8 cellular contexts compared by ENCODE assay signal in the genomic region with DNA sequence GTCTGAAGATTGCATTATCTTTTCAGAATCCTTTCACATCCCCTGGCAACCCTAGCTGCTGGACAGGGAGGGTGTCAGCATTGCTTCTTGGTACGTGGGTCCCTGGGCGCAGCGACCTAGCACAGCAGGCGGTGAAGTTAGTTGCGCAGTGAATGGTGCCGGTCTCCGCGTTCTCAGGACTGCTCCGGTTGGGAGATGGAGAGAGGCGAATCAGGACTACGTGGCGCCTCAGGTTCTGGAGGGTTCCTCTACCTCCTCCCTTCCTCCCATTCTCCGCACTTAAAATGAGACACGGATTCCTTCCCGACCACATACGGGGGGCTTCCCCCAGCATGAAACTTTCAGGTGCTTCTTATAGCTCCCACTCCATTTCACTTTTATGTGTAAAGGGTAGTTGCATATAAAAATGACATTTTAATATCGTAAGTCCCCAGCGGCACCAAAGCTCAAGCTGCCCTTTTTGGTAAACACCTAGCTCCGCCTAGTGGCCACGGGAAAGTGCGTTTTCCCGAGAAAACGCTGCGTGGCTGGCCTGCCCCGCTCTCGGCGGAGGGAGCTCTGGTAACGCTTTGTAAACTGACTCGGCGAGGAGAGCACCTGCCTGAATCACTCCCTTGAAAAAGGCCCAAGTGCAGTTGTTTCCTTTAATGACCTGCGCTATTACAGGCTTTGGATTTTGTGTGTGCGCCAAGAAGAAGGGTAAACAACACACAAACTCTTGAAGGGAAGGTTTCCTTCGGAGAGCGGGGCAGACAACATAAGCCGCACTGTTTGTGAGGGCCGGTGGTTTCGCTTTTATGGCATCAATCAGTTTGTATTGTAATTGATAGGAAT. TPM values are rescaled to one million over a fixed set of nuclear protein-coding genes. Genes with fewer than 3 reads are reported as not detected.
DNase-seq lines count a peak whose midpoint lies in the region; ATAC-seq and TF ChIP-seq lines count a peak whose summit lies in the region.

No MANE protein-coding gene starts in this region.

- peak; percentile 75 for TF ChIP-seq CTCF in BE2C (IDR thresholded peaks at IDR 0.05; ENCODE audit: low read depth, low read length)
- peak; percentile 75 for TF ChIP-seq CTCF in KMS-11 (conservative IDR thresholded peaks at IDR 0.05; ENCODE audit: low read depth, low read length)
- TF ChIP-seq CTCF in foreskin fibroblast (IDR thresholded peaks at IDR 0.05; ENCODE audit: low read depth, low read length) = peak; percentile 96
- TF ChIP-seq CTCF in neural progenitor cell (IDR thresholded peaks at IDR 0.05) = peak; percentile 96

- H2AFZ ChIP-seq in KMS-11 (ENCODE audit: low read depth) (peak overlapping the region; percentile 52; the same call in 1 of the 2 replicates), neural progenitor cell (replicated peaks) (peak overlapping the region; percentile 43)

- H3K4me1 ChIP-seq in BE2C (no peaks in the 10 kb centered on the region), KMS-11 (ENCODE audit: low read depth, poor library complexity, severe bottlenecking) (peaks cover 54% of the 10 kb centered on the region), SJCRH30 (peaks cover 6% of the 10 kb centered on the region; the same call in 1 of the 2 replicates), neural progenitor cell (peaks cover 4% of the 10 kb centered on the region)

- H3K4me1 Mint-ChIP-seq in neural progenitor cell = peaks cover 26% of the 10 kb centered on the region

- no peaks in the 10 kb centered on the region for H3K27me3 ChIP-seq in BE2C
- H3K27me3 ChIP-seq in KMS-11 (ENCODE audit: insufficient read depth, low read depth) = no peaks in the 10 kb centered on the region
- peaks cover 23% of the 10 kb centered on the region for H3K27me3 ChIP-seq in SJCRH30
- peaks cover 43% of the 10 kb centered on the region for H3K27me3 ChIP-seq in neural progenitor cell

- no peaks in the 10 kb centered on the region for H3K36me3 ChIP-seq in BE2C
- H3K36me3 ChIP-seq in KMS-11 (ENCODE audit: insufficient read depth) = no peaks in the 10 kb centered on the region
- no peaks in the 10 kb centered on the region for H3K36me3 ChIP-seq in SJCRH30
- H3K36me3 ChIP-seq in neural progenitor cell = no peaks in the 10 kb centered on the region

- H3K9me3 Mint-ChIP-seq in neural progenitor cell = no peaks in the 10 kb centered on the region

- H3K27ac Mint-ChIP-seq in neural progenitor cell = no peak overlapping the region

- no peaks in the 10 kb centered on the region for H3K9me3 ChIP-seq in BE2C
- H3K9me3 ChIP-seq in SJCRH30 (replicated peaks) = no peaks in the 10 kb centered on the region
- H3K9me3 ChIP-seq in neural progenitor cell (ENCODE audit: low read depth) = no peaks in the 10 kb centered on the region

- H3K79me2 ChIP-seq in KMS-11 (ENCODE audit: insufficient read depth, low read depth) (no peaks in the 10 kb centered on the region), neural progenitor cell (ENCODE audit: low read depth) (no peaks in the 10 kb centered on the region)

- H3K27me3 Mint-ChIP-seq in neural progenitor cell (ENCODE audit: insufficient read depth, low read depth) = peaks cover 12% of the 10 kb centered on the region

- H3K27ac ChIP-seq in KMS-11 = no peak overlapping the region
- H3K27ac ChIP-seq in SJCRH30 = no peak overlapping the region
- no peak overlapping the region for H3K27ac ChIP-seq in neural progenitor cell

- H3K4me2 ChIP-seq in KMS-11 (peak overlapping the region; percentile 63; the same call in 1 of the 2 replicates), neural progenitor cell (peak overlapping the region; percentile 64)

- ATAC-seq in GM19351 (IDR thresholded peaks at IDR 0.05; ENCODE audit: unreplicated experiment) = peak; percentile 47
- peak; percentile 78 for ATAC-seq in stimulated activated naive CD8-positive, alpha-beta T cell treated with anti-CD3 and anti-CD28 coated beads, Interleukin-15, Interleukin-2, amounts not matched to agents 100 U/mL and 50 U/mL, for 24 hours

- peak overlapping the region; percentile 73 for H3K4me3 Mint-ChIP-seq in neural progenitor cell

- H3K4me3 ChIP-seq in BE2C (ENCODE audit: low read depth, low read length) (peak overlapping the region; percentile 50), KMS-11 (IDR thresholded peaks at IDR 0.05; ENCODE audit: insufficient read depth, low read depth, low read length) (no peak overlapping the region), SJCRH30 (peak overlapping the region; percentile 39), foreskin fibroblast (ENCODE audit: low read depth in 1 of 2, low read length in 2 of 2) (peak overlapping the region; percentile 53 to 54), neural progenitor cell (peak overlapping the region; percentile 33)

- peak; percentile 67 for DNase-seq in BE2C
- peak; percentile 76 to 87 for DNase-seq in SJCRH30
- peak; percentile 11 for DNase-seq in activated gamma-delta T cell (lab: John Stamatoyannopoulos, UW)
- peak; percentile 81 to 94 for DNase-seq in foreskin fibroblast
- DNase-seq in neural progenitor cell (ENCODE audit: low spot score) = peak; percentile 84
- peak; percentile 84 for DNase-seq in stimulated activated naive CD8-positive, alpha-beta T cell treated with anti-CD3 and anti-CD28 coated beads, Interleukin-15, Interleukin-2, amounts not matched to agents 100 U/mL and 50 U/mL, for 24 hours

- peaks cover 3% of the 10 kb centered on the region for H3F3A ChIP-seq in neural progenitor cell (ENCODE audit: low read depth)

- H3K9ac ChIP-seq in KMS-11 (no peak overlapping the region), neural progenitor cell (no peak overlapping the region)

- H4K20me1 ChIP-seq in KMS-11 (ENCODE audit: insufficient read depth) (no peaks in the 10 kb centered on the region), neural progenitor cell (ENCODE audit: low read depth) (no peaks in the 10 kb centered on the region)

- no peaks in the 10 kb centered on the region for H3K36me3 Mint-ChIP-seq in neural progenitor cell

RNA-seq across cellular contexts. Expression of a gene that starts 32.9 kb away (rescaled TPM):
- not detected for polyA plus RNA-seq in BE2C (2012; ENCODE audit: insufficient read depth, insufficient read length, low read depth)
- total RNA-seq in SJCRH30 (2014; rRNA removed; shearing (Covaris generic)) = not detected in 2 replicates
- not detected in 2 replicates for total RNA-seq in neural progenitor cell (ENCODE audit: low replicate concordance)

Comparison
In these comparisons a context has a peak if more than half of its experiments do, and no peak if none do; other contexts are left out.
1. DNase-seq: peak in every context shown above with its lines; median percentile 88 in foreskin fibroblast; 84 in neural progenitor cell; 84 in stimulated activated naive CD8-positive, alpha-beta T cell treated with anti-CD3 and anti-CD28 coated beads, Interleukin-15, Interleukin-2, amounts not matched to agents 100 U/mL and 50 U/mL, for 24 hours; 82 in SJCRH30; 67 in BE2C; 11 in activated gamma-delta T cell.